Comparison of ENCODE assay signal across 8 cellular contexts in the genomic region with DNA sequence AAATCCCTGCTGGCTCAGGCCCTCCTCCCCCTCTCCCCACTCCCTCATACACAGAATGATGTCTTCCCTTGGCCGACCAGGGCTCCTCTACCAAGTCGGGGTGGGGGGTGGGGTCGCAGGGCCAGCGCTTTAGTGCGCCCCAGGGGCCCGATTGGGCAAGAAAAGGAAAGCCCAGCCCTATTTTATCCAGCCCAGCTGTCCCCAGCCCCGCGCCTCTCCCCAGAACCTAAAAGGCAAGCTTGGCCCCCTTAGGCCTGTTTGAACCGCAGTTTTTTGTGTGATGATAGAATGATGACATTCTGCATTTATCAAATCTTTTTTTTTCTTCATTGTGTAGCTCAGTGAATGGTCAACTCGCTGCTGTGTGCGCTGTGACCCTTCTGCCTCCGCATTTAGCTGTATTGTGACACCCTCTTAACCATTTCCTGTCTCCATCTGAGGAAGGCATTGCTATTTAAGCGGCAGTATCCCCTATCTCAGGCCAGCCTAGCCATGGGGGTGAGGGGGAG.
DNase-seq lines count a peak whose midpoint lies in the region; ATAC-seq and TF ChIP-seq lines count a peak whose summit lies in the region.

No MANE protein-coding gene starts in this region.

- WGBS in mesenchymal stem cell, result 11% methylated on average over 2 of the region's 13 CpGs

- H3K4me2 ChIP-seq in mesenchymal stem cell (ENCODE audit: low read length, poor library complexity, severe bottlenecking), result peak overlapping the region; percentile 41

- no peak overlapping the region for H2BK5ac ChIP-seq in mesenchymal stem cell (ENCODE audit: low read depth, low read length, poor library complexity, severe bottlenecking)

- H3K4ac ChIP-seq in mesenchymal stem cell (ENCODE audit: low read depth in 1 of 2, low read length in 2 of 2), result no peak overlapping the region

- H3K27me3 ChIP-seq in BE2C, result no peaks in the 10 kb centered on the region
- no peaks in the 10 kb centered on the region for H3K27me3 ChIP-seq in HL-60 (ENCODE audit: insufficient read depth, poor library complexity, severe bottlenecking)
- H3K27me3 ChIP-seq in brain microvascular endothelial cell (replicated peaks), result peaks cover 41% of the 10 kb centered on the region
- peaks cover 18 to 87% of the 10 kb centered on the region in 2 experiments for H3K27me3 ChIP-seq in mesenchymal stem cell (ENCODE audit: control insufficient read depth in 1 of 2, insufficient read depth in 1 of 2, low read length in 2 of 2)

- no peak overlapping the region for H2AK5ac ChIP-seq in mesenchymal stem cell (ENCODE audit: low read length, severe bottlenecking)

- H2BK12ac ChIP-seq in mesenchymal stem cell (ENCODE audit: low read length in 2 of 2), result no peak overlapping the region

- no peak overlapping the region for H3K14ac ChIP-seq in mesenchymal stem cell (ENCODE audit: low read length in 2 of 2)

- no peak overlapping the region for H3K9ac ChIP-seq in mesenchymal stem cell (ENCODE audit: low read length)

- no peaks in the 10 kb centered on the region; the same call in 1 of the 2 replicates for H3K36me3 ChIP-seq in BE2C
- H3K36me3 ChIP-seq in brain microvascular endothelial cell (replicated peaks), result no peaks in the 10 kb centered on the region
- H3K36me3 ChIP-seq in mesenchymal stem cell (ENCODE audit: control insufficient read depth in 1 of 2, insufficient read depth in 2 of 2, low read depth in 1 of 2, low read length in 2 of 2), result no peaks in the 10 kb centered on the region

- in situ Hi-C loops in brain microvascular endothelial cell (cut with HindIII; ENCODE audit: low pct_ligation_motif_present, low sequenced_read_pairs), result no loop called here

- H3K27ac ChIP-seq in HL-60 (replicated peaks), result no peak overlapping the region
- H3K27ac ChIP-seq in brain microvascular endothelial cell, result no peak overlapping the region
- no peak overlapping the region for H3K27ac ChIP-seq in mesenchymal stem cell (ENCODE audit: low read length, poor library complexity, severe bottlenecking)

- H3K9me3 ChIP-seq in BE2C (no peaks in the 10 kb centered on the region), mesenchymal stem cell (ENCODE audit: control insufficient read depth, low read length) (no peaks in the 10 kb centered on the region)

- TF ChIP-seq CTCF in BE2C (IDR thresholded peaks at IDR 0.05; ENCODE audit: low read depth, low read length), result no peak
- no peak for TF ChIP-seq CTCF in HL-60 (IDR thresholded peaks at IDR 0.05; ENCODE audit: insufficient read depth, low read length)
- TF ChIP-seq CTCF in brain microvascular endothelial cell (IDR thresholded peaks at IDR 0.05; ENCODE audit: low read depth, low read length, missing control alignments), result no peak

- H3K18ac ChIP-seq in mesenchymal stem cell (ENCODE audit: low read depth in 1 of 2, low read length in 2 of 2), result no peak overlapping the region

- no peak overlapping the region for H4K8ac ChIP-seq in mesenchymal stem cell (ENCODE audit: low read length)

- no peak overlapping the region for H2AFZ ChIP-seq in mesenchymal stem cell (ENCODE audit: low read depth, low read length)

- ATAC-seq in GM18868 (IDR thresholded peaks at IDR 0.05; ENCODE audit: unreplicated experiment) (no peak), GM18517 (IDR thresholded peaks at IDR 0.05; ENCODE audit: unreplicated experiment) (no peak)

- H2BK15ac ChIP-seq in mesenchymal stem cell (ENCODE audit: low read depth, poor library complexity, severe bottlenecking), result peak overlapping the region; percentile 19

- H3K4me1 ChIP-seq in BE2C (peaks cover 7% of the 10 kb centered on the region), mesenchymal stem cell (ENCODE audit: control insufficient read depth, insufficient read depth, low read depth, low read length) (peaks cover 24% of the 10 kb centered on the region)

- peaks cover 2% of the 10 kb centered on the region for H3K79me1 ChIP-seq in mesenchymal stem cell (replicated peaks; ENCODE audit: low read length, poor library complexity, severe bottlenecking)

- H3K23ac ChIP-seq in mesenchymal stem cell (ENCODE audit: low read length in 2 of 2), result no peak overlapping the region

- H2BK120ac ChIP-seq in mesenchymal stem cell (ENCODE audit: low read depth, low read length), result no peak overlapping the region

- no peak for DNase-seq in BE2C
- peak in 1 of 2 experiments; percentile 49 for DNase-seq in HL-60 (ENCODE audit: low read depth in 1 of 2, low spot score in 1 of 2)
- DNase-seq in brain microvascular endothelial cell, result no peak
- no peak for DNase-seq in mesenchymal stem cell
- no peak for DNase-seq in stimulated activated naive CD4-positive, alpha-beta T cell treated with Interleukin-2 at 50 U/mL for 16 hours (lab: John Stamatoyannopoulos, UW)
- no peak for DNase-seq in HCEC 1CT

- H3K4me3 ChIP-seq in BE2C (ENCODE audit: low read depth, low read length) (peak overlapping the region; percentile 70), HL-60 (replicated peaks; ENCODE audit: insufficient read depth, low read length) (peak overlapping the region; percentile 80), brain microvascular endothelial cell (ENCODE audit: low read depth, low read length) (peak overlapping the region; percentile 5), mesenchymal stem cell (ENCODE audit: insufficient read depth in 1 of 2, low read depth in 1 of 2, low read length in 2 of 2) (no peak overlapping the region)

- no peak overlapping the region for H4K91ac ChIP-seq in mesenchymal stem cell (ENCODE audit: low read length)

Comparison
In these comparisons a context has a peak if more than half of its experiments do, and no peak if none do; other contexts are left out.
1. H3K4me3 ChIP-seq: peak in BE2C (single experiment), HL-60 (single experiment) and brain microvascular endothelial cell (single experiment); none in mesenchymal stem cell (0 of 2).